In the genomic region with DNA sequence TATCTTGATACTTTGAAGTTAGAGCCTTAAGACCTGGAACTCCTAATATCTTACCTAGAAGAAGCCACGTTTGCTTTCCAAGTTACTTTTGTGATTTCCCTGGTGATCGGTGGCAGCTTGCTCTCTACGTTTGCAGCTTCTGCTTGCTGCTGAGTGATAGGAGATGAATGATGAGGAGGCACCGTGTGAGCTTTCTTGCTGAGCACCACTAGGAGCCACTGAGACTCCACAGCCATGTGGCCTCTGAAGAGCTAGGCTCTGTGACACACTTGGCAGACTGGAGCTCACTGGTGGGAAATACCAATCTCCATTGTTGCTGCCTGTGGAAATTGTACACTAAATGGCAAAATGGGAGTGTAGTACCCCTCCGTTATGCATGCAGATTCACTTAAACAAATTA, we compare ENCODE assay signal across 19 cellular contexts.
DNase-seq lines count a peak whose midpoint lies in the region; ATAC-seq and TF ChIP-seq lines count a peak whose summit lies in the region.
"Had no signal": no experiment of that assay in that cellular context is flagged by ENCODE, and none has a peak within 500 bp of the region (broad histone marks: within the 10 kb centered on the region; RNA-seq: fewer than 3 reads in every experiment).

No MANE protein-coding gene starts in this region.

- H3K9me3 Mint-ChIP-seq in WTC11, result no peaks in the 10 kb centered on the region
- H3K9me3 Mint-ChIP-seq: CD14-positive monocyte, HFFc6 had no signal

- H3K4me2 ChIP-seq in HCT116 (ENCODE audit: low read length), result no peak overlapping the region
- H3K4me2 ChIP-seq: KMS-11 had no signal

- H3K27ac ChIP-seq in HCT116 (ENCODE audit: low read depth, low read length), result no peak overlapping the region
- H3K27ac ChIP-seq: KMS-11 had no signal

- CTCF ChIA-PET in HCT116 (lab: Charles Lee) (interaction anchor here (0.7 kb wide), 1 partner anchor 92 kb away, joined by 3 read pairs; no protein-coding TSS in a partner anchor), WTC11 (lab: Charles Lee) (interaction anchor here (0.6 to 1.1 kb wide), 3 partner anchors 10 to 186 kb away, joined by 3 read pairs; no protein-coding TSS in a partner anchor)

- peak; percentile 33; the same call in 1 of the 2 replicates for TF ChIP-seq RAD21 in HCT116 (IDR thresholded peaks at IDR 0.05; ENCODE audit: low read depth)

- H3K4me1 Mint-ChIP-seq in WTC11, result 0 out of 2 replicates have a peak, but pooled peaks cover 2% of the 10 kb centered on the region
- H3K4me1 Mint-ChIP-seq: CD14-positive monocyte had no signal

- ATAC-seq in HCT116 (no peak), WTC11 (peak; percentile 84)
- ATAC-seq: GM12878, SK-N-SH treated with all-trans-retinoic acid at 6 μM for 48 hours had no signal

- no peaks in the 10 kb centered on the region for H3K4me1 ChIP-seq in HCT116 (ENCODE audit: control insufficient read depth in 1 of 2, insufficient read depth in 2 of 2, low read length in 2 of 2)

- H3K9me3 ChIP-seq in HCT116 (ENCODE audit: control insufficient read depth in 1 of 2, insufficient read depth in 1 of 2, low read depth in 1 of 2, low read length in 2 of 2), result no peaks in the 10 kb centered on the region

- no peaks in the 10 kb centered on the region for H3K27me3 ChIP-seq in HCT116 (ENCODE audit: insufficient read depth, low read length)

- no peak overlapping the region for H3K4me3 ChIP-seq in HCT116 (replicated peaks in 1 of 2; ENCODE audit: low read depth in 1 of 2, low read length in 2 of 2)
- H3K4me3 ChIP-seq: GM12878 had no signal

- intact Hi-C loops in HCT116 (cut with micrococcal nuclease), result no loop called here

- H3K36me3 ChIP-seq in HCT116 (ENCODE audit: control insufficient read depth in 1 of 2, insufficient read depth in 2 of 2, low read length in 2 of 2), result no peaks in the 10 kb centered on the region

- TF ChIP-seq POLR2A in HCT116 (IDR thresholded peaks at IDR 0.05; ENCODE audit: borderline replicate concordance, extremely low read depth, insufficient read depth, insufficient read length), result no peak

- no peaks in the 10 kb centered on the region for H4K20me1 ChIP-seq in HCT116 (ENCODE audit: insufficient read depth)

- H3K27me3 Mint-ChIP-seq in WTC11 (ENCODE audit: low read depth), result no peaks in the 10 kb centered on the region

- no peak overlapping the region; the same call in 1 of the 2 replicates for H3K27ac Mint-ChIP-seq in WTC11
- H3K27ac Mint-ChIP-seq: CD14-positive monocyte, HFFc6 had no signal

- no TSS peak for BruUV-seq in HCT116 (replicated peaks; lab: Mats Ljungman, UMichigan)

- H3K79me2 ChIP-seq in HCT116 (ENCODE audit: insufficient read depth, low read length), result no peaks in the 10 kb centered on the region

- TF ChIP-seq CTCF in HCT116 (IDR thresholded peaks at IDR 0.05 in 2 of 3, conservative IDR thresholded peaks at IDR 0.05 in 1 of 3; ENCODE audit: borderline replicate concordance in 1 of 3, insufficient read depth in 1 of 3, low read depth in 2 of 3, low read length in 2 of 3), result no peak
- TF ChIP-seq CTCF in WTC11 (IDR thresholded peaks at IDR 0.05), result no peak

- POLR2A ChIA-PET in HCT116 (lab: Charles Lee), result no interaction called here
- POLR2A ChIA-PET in WTC11 (lab: Charles Lee), result no interaction called here

- H3K4me3 Mint-ChIP-seq in WTC11, result no peak overlapping the region
- H3K4me3 Mint-ChIP-seq: CD14-positive monocyte, HFFc6 had no signal

- H3K9me2 ChIP-seq in HCT116 (ENCODE audit: insufficient read depth), result no peaks in the 10 kb centered on the region

- peak; percentile 32 for DNase-seq in NCI-H748 (lab: John Stamatoyannopoulos, UW; ENCODE audit: unreplicated experiment)
- DNase-seq in NCI-H748 treated with DMSO at 0.1 percent for 48 hours (lab: John Stamatoyannopoulos, UW), result no peak
- no peak for DNase-seq in HCT116 (ENCODE audit: low read depth, low spot score)
- DNase-seq in WTC11 (ENCODE audit: low spot score), result peak; percentile 12
- DNase-seq in iPS-NIHi7 (ENCODE audit: extremely low spot score), result peak; percentile 46
- DNase-seq in DMS79 (lab: John Stamatoyannopoulos, UW), result no peak
- DNase-seq in KG1 (lab: John Stamatoyannopoulos, UW), result no peak
- DNase-seq in SW480 (ENCODE audit: low spot score), result no peak
- DNase-seq: COR-L47, DMS153, HFFc6, NCI-H1105, NCI-H1694 treated with DMSO at 0.1 percent for 48 hours, NCI-H2171, OCI-M1 had no signal

- no peaks in the 10 kb centered on the region for H3K36me3 Mint-ChIP-seq in WTC11
- H3K36me3 Mint-ChIP-seq: CD14-positive monocyte had no signal

- H2AFZ ChIP-seq in HCT116 (ENCODE audit: low read depth, low read length, poor library complexity, severe bottlenecking), result no peak overlapping the region

- H3K9ac ChIP-seq in HCT116 (ENCODE audit: low read length), result no peak overlapping the region
- H3K9ac ChIP-seq: KMS-11 had no signal

- RAD21 ChIA-PET in HCT116 (lab: Charles Lee; ENCODE audit: low non-redundant PET in 1 of 2, low total read pairs in 2 of 2, uncharacterized antibody in 2 of 2, unreplicated experiment in 2 of 2), result no interaction called here

TF ChIP-seq in HCT116, 20 proteins besides CTCF, POLR2A, EP300 and RAD21 (continues in another document):
- TF ChIP-seq, protein P1, sequence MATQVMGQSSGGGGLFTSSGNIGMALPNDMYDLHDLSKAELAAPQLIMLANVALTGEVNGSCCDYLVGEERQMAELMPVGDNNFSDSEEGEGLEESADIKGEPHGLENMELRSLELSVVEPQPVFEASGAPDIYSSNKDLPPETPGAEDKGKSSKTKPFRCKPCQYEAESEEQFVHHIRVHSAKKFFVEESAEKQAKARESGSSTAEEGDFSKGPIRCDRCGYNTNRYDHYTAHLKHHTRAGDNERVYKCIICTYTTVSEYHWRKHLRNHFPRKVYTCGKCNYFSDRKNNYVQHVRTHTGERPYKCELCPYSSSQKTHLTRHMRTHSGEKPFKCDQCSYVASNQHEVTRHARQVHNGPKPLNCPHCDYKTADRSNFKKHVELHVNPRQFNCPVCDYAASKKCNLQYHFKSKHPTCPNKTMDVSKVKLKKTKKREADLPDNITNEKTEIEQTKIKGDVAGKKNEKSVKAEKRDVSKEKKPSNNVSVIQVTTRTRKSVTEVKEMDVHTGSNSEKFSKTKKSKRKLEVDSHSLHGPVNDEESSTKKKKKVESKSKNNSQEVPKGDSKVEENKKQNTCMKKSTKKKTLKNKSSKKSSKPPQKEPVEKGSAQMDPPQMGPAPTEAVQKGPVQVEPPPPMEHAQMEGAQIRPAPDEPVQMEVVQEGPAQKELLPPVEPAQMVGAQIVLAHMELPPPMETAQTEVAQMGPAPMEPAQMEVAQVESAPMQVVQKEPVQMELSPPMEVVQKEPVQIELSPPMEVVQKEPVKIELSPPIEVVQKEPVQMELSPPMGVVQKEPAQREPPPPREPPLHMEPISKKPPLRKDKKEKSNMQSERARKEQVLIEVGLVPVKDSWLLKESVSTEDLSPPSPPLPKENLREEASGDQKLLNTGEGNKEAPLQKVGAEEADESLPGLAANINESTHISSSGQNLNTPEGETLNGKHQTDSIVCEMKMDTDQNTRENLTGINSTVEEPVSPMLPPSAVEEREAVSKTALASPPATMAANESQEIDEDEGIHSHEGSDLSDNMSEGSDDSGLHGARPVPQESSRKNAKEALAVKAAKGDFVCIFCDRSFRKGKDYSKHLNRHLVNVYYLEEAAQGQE (IDR thresholded peaks at IDR 0.05; ENCODE audit: low read depth), result no peak
- TF ChIP-seq CEBPB (IDR thresholded peaks at IDR 0.05; ENCODE audit: low read depth), result no peak
- no peak for TF ChIP-seq EGR1 (IDR thresholded peaks at IDR 0.05; ENCODE audit: low read depth)
- TF ChIP-seq YY1 (IDR thresholded peaks at IDR 0.05; ENCODE audit: extremely low read depth, insufficient replicate concordance, low read depth, low read length), result no peak
- TF ChIP-seq, protein P2, sequence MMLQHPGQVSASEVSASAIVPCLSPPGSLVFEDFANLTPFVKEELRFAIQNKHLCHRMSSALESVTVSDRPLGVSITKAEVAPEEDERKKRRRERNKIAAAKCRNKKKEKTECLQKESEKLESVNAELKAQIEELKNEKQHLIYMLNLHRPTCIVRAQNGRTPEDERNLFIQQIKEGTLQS (IDR thresholded peaks at IDR 0.05), result no peak

TF ChIP-seq in WTC11, 78 proteins besides CTCF, POLR2A, EP300 and RAD21 (continues in another document):
- TF ChIP-seq, protein P3, sequence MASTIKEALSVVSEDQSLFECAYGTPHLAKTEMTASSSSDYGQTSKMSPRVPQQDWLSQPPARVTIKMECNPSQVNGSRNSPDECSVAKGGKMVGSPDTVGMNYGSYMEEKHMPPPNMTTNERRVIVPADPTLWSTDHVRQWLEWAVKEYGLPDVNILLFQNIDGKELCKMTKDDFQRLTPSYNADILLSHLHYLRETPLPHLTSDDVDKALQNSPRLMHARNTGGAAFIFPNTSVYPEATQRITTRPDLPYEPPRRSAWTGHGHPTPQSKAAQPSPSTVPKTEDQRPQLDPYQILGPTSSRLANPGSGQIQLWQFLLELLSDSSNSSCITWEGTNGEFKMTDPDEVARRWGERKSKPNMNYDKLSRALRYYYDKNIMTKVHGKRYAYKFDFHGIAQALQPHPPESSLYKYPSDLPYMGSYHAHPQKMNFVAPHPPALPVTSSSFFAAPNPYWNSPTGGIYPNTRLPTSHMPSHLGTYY (CRISPR knock-in tag; IDR thresholded peaks at IDR 0.05), result no peak
- TF ChIP-seq ZNF263 (CRISPR knock-in tag; IDR thresholded peaks at IDR 0.05; ENCODE audit: low read depth) (no peak), NFE2L1 (CRISPR knock-in tag; IDR thresholded peaks at IDR 0.05) (no peak), ZNF416 (CRISPR knock-in tag; IDR thresholded peaks at IDR 0.05) (no peak), PRRX2 (CRISPR knock-in tag; IDR thresholded peaks at IDR 0.05) (no peak), EMX1 (CRISPR knock-in tag; IDR thresholded peaks at IDR 0.05) (no peak)
- TF ChIP-seq, protein P4, sequence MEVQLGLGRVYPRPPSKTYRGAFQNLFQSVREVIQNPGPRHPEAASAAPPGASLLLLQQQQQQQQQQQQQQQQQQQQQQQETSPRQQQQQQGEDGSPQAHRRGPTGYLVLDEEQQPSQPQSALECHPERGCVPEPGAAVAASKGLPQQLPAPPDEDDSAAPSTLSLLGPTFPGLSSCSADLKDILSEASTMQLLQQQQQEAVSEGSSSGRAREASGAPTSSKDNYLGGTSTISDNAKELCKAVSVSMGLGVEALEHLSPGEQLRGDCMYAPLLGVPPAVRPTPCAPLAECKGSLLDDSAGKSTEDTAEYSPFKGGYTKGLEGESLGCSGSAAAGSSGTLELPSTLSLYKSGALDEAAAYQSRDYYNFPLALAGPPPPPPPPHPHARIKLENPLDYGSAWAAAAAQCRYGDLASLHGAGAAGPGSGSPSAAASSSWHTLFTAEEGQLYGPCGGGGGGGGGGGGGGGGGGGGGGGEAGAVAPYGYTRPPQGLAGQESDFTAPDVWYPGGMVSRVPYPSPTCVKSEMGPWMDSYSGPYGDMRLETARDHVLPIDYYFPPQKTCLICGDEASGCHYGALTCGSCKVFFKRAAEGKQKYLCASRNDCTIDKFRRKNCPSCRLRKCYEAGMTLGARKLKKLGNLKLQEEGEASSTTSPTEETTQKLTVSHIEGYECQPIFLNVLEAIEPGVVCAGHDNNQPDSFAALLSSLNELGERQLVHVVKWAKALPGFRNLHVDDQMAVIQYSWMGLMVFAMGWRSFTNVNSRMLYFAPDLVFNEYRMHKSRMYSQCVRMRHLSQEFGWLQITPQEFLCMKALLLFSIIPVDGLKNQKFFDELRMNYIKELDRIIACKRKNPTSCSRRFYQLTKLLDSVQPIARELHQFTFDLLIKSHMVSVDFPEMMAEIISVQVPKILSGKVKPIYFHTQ (CRISPR knock-in tag; IDR thresholded peaks at IDR 0.05), result no peak

Comparison
In these comparisons a context has a peak if more than half of its experiments do, and no peak if none do; other contexts are left out.
1. DNase-seq: peak in NCI-H748 (single experiment), WTC11 (single experiment) and iPS-NIHi7 (single experiment); none in NCI-H748 treated with DMSO at 0.1 percent for 48 hours (single experiment), HCT116 (single experiment), DMS79 (single experiment), KG1 (single experiment) and SW480 (single experiment).